In the genomic region with DNA sequence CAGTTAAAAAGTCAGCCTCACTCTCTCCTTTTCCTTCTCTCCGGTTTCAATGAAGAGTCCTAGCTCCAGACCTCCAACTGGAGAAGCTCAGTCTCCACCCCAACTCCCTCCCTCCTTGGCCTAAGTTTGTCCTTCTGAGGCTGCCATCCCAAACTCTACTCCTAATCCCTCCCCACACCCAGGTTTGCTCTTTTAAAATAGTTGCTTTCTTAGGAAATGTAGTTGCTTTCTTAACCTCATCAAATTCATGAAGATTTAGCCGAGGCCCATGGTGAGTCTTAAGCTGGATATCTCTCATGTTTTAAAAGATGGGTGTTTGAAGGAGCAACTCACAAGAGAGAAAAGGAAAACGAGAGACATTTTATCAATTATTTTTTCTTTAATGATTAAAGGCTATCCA, we compare ENCODE assay signal across 8 cellular contexts. TPM values are rescaled to one million over a fixed set of nuclear protein-coding genes. Genes with fewer than 3 reads are reported as not detected.
DNase-seq lines count a peak whose midpoint lies in the region; ATAC-seq, FAIRE-seq and TF ChIP-seq lines count a peak whose summit lies in the region.

No MANE protein-coding gene starts in this region.

- H3K27ac Mint-ChIP-seq in progenitor cell of endocrine pancreas, result no peak overlapping the region

- H3K36me3 Mint-ChIP-seq in progenitor cell of endocrine pancreas (ENCODE audit: insufficient read depth), result peaks cover 5% of the 10 kb centered on the region

- no peaks in the 10 kb centered on the region for H3K9me3 Mint-ChIP-seq in progenitor cell of endocrine pancreas (ENCODE audit: low read depth)

- H3K4me3 Mint-ChIP-seq in progenitor cell of endocrine pancreas (ENCODE audit: low read depth), result peak overlapping the region; percentile 93

- FAIRE-seq in TTC549 (lab: Jason Lieb, UNC), result peak; percentile 76

- DNase-seq in stimulated activated CD4-positive, alpha-beta T cell treated with anti-CD3 and anti-CD28 coated beads, Interleukin-2, amount 100 ng/mL, for 24 hours, result peak; percentile 5 to 27
- no peak for DNase-seq in stimulated activated CD4-positive, alpha-beta T cell treated with anti-CD3 and anti-CD28 coated beads, Interleukin-4, amount 100 ng/mL, for 4 hours
- DNase-seq in fibroblast of mammary gland (ENCODE audit: low read depth) (peak; percentile 81), progenitor cell of endocrine pancreas (ENCODE audit: low spot score, unreplicated experiment) (no peak), NCI-H526 treated with DMSO at 0.1 percent for 48 hours (lab: John Stamatoyannopoulos, UW) (no peak)

- H3K27me3 Mint-ChIP-seq in progenitor cell of endocrine pancreas, result no peaks in the 10 kb centered on the region

- TF ChIP-seq CTCF in fibroblast of mammary gland (conservative IDR thresholded peaks at IDR 0.05; ENCODE audit: control insufficient read depth, insufficient read depth, low read depth, low read length) (no peak), progenitor cell of endocrine pancreas (IDR thresholded peaks at IDR 0.05; ENCODE audit: unreplicated experiment) (no peak)

- ATAC-seq in HG02759 (IDR thresholded peaks at IDR 0.05; ENCODE audit: unreplicated experiment) (no peak), GM18870 (IDR thresholded peaks at IDR 0.05; ENCODE audit: unreplicated experiment) (no peak)

- H3K4me1 Mint-ChIP-seq in progenitor cell of endocrine pancreas (ENCODE audit: low read depth), result peaks cover 18% of the 10 kb centered on the region

- H3K4me3 ChIP-seq in fibroblast of mammary gland (ENCODE audit: control insufficient read depth, low read depth, low read length), result peak overlapping the region; percentile 82

RNA-seq across cellular contexts. Expression of a gene that starts 0.9 kb away (rescaled TPM):
- 54.0 and 58.1 TPM in 2 replicates for total RNA-seq in progenitor cell of endocrine pancreas

Comparison
In these comparisons a context has a peak if more than half of its experiments do, and no peak if none do; other contexts are left out.
1. DNase-seq: peak in stimulated activated CD4-positive, alpha-beta T cell treated with anti-CD3 and anti-CD28 coated beads, Interleukin-2, amount 100 ng/mL, for 24 hours (2 of 2) and fibroblast of mammary gland (single experiment); none in stimulated activated CD4-positive, alpha-beta T cell treated with anti-CD3 and anti-CD28 coated beads, Interleukin-4, amount 100 ng/mL, for 4 hours (0 of 2), progenitor cell of endocrine pancreas (single experiment) and NCI-H526 treated with DMSO at 0.1 percent for 48 hours (single experiment).